ENCODE assay signal across 10 cellular contexts in genomic region chr16:85335584-85336492, GRCh38.
DNase-seq lines count a peak whose midpoint lies in the region; ATAC-seq and TF ChIP-seq lines count a peak whose summit lies in the region.
"Had no signal": no experiment of that assay in that cellular context is flagged by ENCODE, and none has a peak within 500 bp of the region (broad histone marks: within the 10 kb centered on the region; RNA-seq: fewer than 3 reads in every experiment).

No MANE protein-coding gene starts in this region.

- no peaks in the 10 kb centered on the region for H3K79me2 ChIP-seq in SK-N-SH (ENCODE audit: insufficient read depth)

- H3K27ac Mint-ChIP-seq in activated CD4-positive, alpha-beta T cell treated with anti-CD3 and anti-CD28 coated beads for 36 hours: peak overlapping the region; percentile 47

- CTCF ChIA-PET in activated CD4-positive, alpha-beta T cell treated with anti-CD3 and anti-CD28 coated beads for 36 hours (lab: Charles Lee): interaction anchor here (0.6 to 1.0 kb wide), 2 partner anchors 12 to 484 kb away, joined by 3 to 4 read pairs; no protein-coding TSS in a partner anchor
- CTCF ChIA-PET in Panc1 (lab: Charles Lee): no interaction called here
- CTCF ChIA-PET in SK-N-SH (lab: Yijun Ruan, JAX): interaction anchor here (0.6 to 3.0 kb wide), 5 partner anchors 12 to 44 kb away, joined by 3 to 12 read pairs (median 3); no protein-coding TSS in a partner anchor

- POLR2A ChIA-PET in activated CD4-positive, alpha-beta T cell treated with anti-CD3 and anti-CD28 coated beads for 36 hours (lab: Charles Lee): no interaction called here
- POLR2A ChIA-PET in Panc1 (lab: Charles Lee) (no interaction called here), SK-N-SH (lab: Yijun Ruan, JAX) (no interaction called here)

- intact Hi-C loops in activated CD4-positive, alpha-beta T cell treated with anti-CD3 and anti-CD28 coated beads for 36 hours (cut with DNase I, micrococcal nuclease): loop anchor here in 1 of 2 experiments (2.0 kb wide), 1 partner anchor 33 kb away; no protein-coding TSS in a partner anchor
- intact Hi-C loops in Panc1 (cut with micrococcal nuclease; ENCODE audit: unreplicated experiment): no loop called here
- intact Hi-C loops in prostate gland (cut with DNase I): no loop called here
- intact Hi-C loops in testis (cut with DNase I; ENCODE audit: low total_unique reads): no loop called here

- H3K4me1 ChIP-seq in Panc1 (ENCODE audit: control insufficient read depth, insufficient read depth, low read length) (peaks cover 21% of the 10 kb centered on the region), prostate gland (replicated peaks) (peaks cover 3% of the 10 kb centered on the region), testis (peaks cover 1% of the 10 kb centered on the region), SK-N-SH (ENCODE audit: control insufficient read depth in 1 of 2, insufficient read depth in 2 of 2, low read depth in 1 of 2, low read length in 1 of 2) (peaks cover 0 to 34% of the 10 kb centered on the region in 2 experiments; a peak in 1 of 4 replicates), SJCRH30 (no peaks in the 10 kb centered on the region)

- no peak for ATAC-seq in activated CD4-positive, alpha-beta T cell treated with anti-CD3 and anti-CD28 coated beads for 36 hours
- ATAC-seq in Panc1: 0 out of 2 replicates have a peak, but pooled peaks have one; percentile 14

- peaks cover 11% of the 10 kb centered on the region for H3K4me1 Mint-ChIP-seq in activated CD4-positive, alpha-beta T cell treated with anti-CD3 and anti-CD28 coated beads for 36 hours

- H3K36me3 ChIP-seq in Panc1 (ENCODE audit: control insufficient read depth, insufficient read depth, low read length) (no peaks in the 10 kb centered on the region), prostate gland (no peaks in the 10 kb centered on the region), testis (ENCODE audit: low read depth, missing control alignments) (no peaks in the 10 kb centered on the region), SK-N-SH (replicated peaks in 1 of 2; ENCODE audit: control insufficient read depth in 1 of 2, insufficient read depth in 2 of 2, low read length in 1 of 2) (no peaks in the 10 kb centered on the region), SJCRH30 (no peaks in the 10 kb centered on the region)
- H3K36me3 ChIP-seq: thoracic aorta, WERI-Rb-1 had no signal

- no peak for TF ChIP-seq EP300 in SK-N-SH (IDR thresholded peaks at IDR 0.05; ENCODE audit: borderline replicate concordance in 1 of 2, low read depth in 1 of 2, low read length in 1 of 2)

- no peak for TF ChIP-seq CTCF in Panc1 (IDR thresholded peaks at IDR 0.05)
- no peak for TF ChIP-seq CTCF in fibroblast of pulmonary artery (IDR thresholded peaks at IDR 0.05; ENCODE audit: low read length, missing control alignments)
- TF ChIP-seq CTCF in prostate gland (IDR thresholded peaks at IDR 0.05): no peak
- no peak for TF ChIP-seq CTCF in testis (IDR thresholded peaks at IDR 0.05)
- TF ChIP-seq CTCF in SK-N-SH (IDR thresholded peaks at IDR 0.05): no peak

- H3K36me3 Mint-ChIP-seq in activated CD4-positive, alpha-beta T cell treated with anti-CD3 and anti-CD28 coated beads for 36 hours (ENCODE audit: low read depth): no peaks in the 10 kb centered on the region

- 0 out of 2 replicates have a peak, but pooled peaks cover 2% of the 10 kb centered on the region for H4K20me1 ChIP-seq in SK-N-SH (ENCODE audit: insufficient read depth)

- no peak overlapping the region for H3K9ac ChIP-seq in SK-N-SH

- H3K4me3 Mint-ChIP-seq in activated CD4-positive, alpha-beta T cell treated with anti-CD3 and anti-CD28 coated beads for 36 hours: peak overlapping the region; percentile 45

- no peak for TF ChIP-seq RAD21 in SK-N-SH (IDR thresholded peaks at IDR 0.05; ENCODE audit: low read length)

- H3K4me3 ChIP-seq in Panc1 (ENCODE audit: low read depth in 2 of 2, low read length in 2 of 2) (no peak overlapping the region), fibroblast of pulmonary artery (replicated peaks; ENCODE audit: low read depth, low read length) (no peak overlapping the region), prostate gland (no peak overlapping the region), testis (no peak overlapping the region), SK-N-SH (ENCODE audit: low read depth in 2 of 2, low read length in 1 of 2) (no peak overlapping the region), SJCRH30 (no peak overlapping the region)
- H3K4me3 ChIP-seq: thoracic aorta had no signal

- H3K9me3 ChIP-seq in Panc1 (ENCODE audit: control insufficient read depth, insufficient read depth, low read depth, low read length) (no peaks in the 10 kb centered on the region), prostate gland (no peaks in the 10 kb centered on the region), testis (no peaks in the 10 kb centered on the region), SK-N-SH (no peaks in the 10 kb centered on the region), SJCRH30 (replicated peaks) (no peaks in the 10 kb centered on the region)
- H3K9me3 ChIP-seq: thoracic aorta had no signal

- 78% methylated on average over 24 of the region's 24 CpGs for WGBS in prostate gland
- 85 to 87% methylated on average over 22 to 24 of the region's 24 CpGs for WGBS in testis, 2 donors
- 91% methylated on average over 19 of the region's 24 CpGs for WGBS in SK-N-SH (ENCODE audit: low lambda C conversion rate)

- peaks cover 4% of the 10 kb centered on the region for H3K27me3 Mint-ChIP-seq in activated CD4-positive, alpha-beta T cell treated with anti-CD3 and anti-CD28 coated beads for 36 hours

- H2AFZ ChIP-seq in SK-N-SH (ENCODE audit: low read depth): no peak overlapping the region

- no peaks in the 10 kb centered on the region for H3K9me2 ChIP-seq in SK-N-SH

- no TSS peak for BruUV-seq in Panc1 (replicated peaks; lab: Mats Ljungman, UMichigan)

- TF ChIP-seq POLR2A in prostate gland (IDR thresholded peaks at IDR 0.05) (no peak), testis (IDR thresholded peaks at IDR 0.05) (no peak)

- H3K27me3 ChIP-seq in Panc1 (ENCODE audit: control insufficient read depth, insufficient read depth, low read length) (no peaks in the 10 kb centered on the region), prostate gland (replicated peaks; ENCODE audit: insufficient read depth) (no peaks in the 10 kb centered on the region), testis (no peaks in the 10 kb centered on the region), SK-N-SH (ENCODE audit: insufficient read depth) (no peaks in the 10 kb centered on the region), SJCRH30 (no peaks in the 10 kb centered on the region)

- H3K27ac ChIP-seq in Panc1 (ENCODE audit: low read length) (peak overlapping the region; percentile 36; the same call in 1 of the 2 replicates), prostate gland (peak overlapping the region; percentile 40 to 52), testis (no peak overlapping the region), SK-N-SH (ENCODE audit: low read depth in 2 of 2, low read length in 1 of 2) (peak overlapping the region in 1 of 2 experiments; percentile 65; a peak in 1 of 4 replicates), SJCRH30 (no peak overlapping the region)
- H3K27ac ChIP-seq: thoracic aorta, WERI-Rb-1 had no signal

- H3K4me2 ChIP-seq in SK-N-SH: no peak overlapping the region

- H3K9me3 Mint-ChIP-seq in activated CD4-positive, alpha-beta T cell treated with anti-CD3 and anti-CD28 coated beads for 36 hours (ENCODE audit: low read depth): no peaks in the 10 kb centered on the region

- in situ Hi-C loops in Panc1 (cut with HindIII; ENCODE audit: low pct_unique_long_range_greater_than_20kb, low sequenced_read_pairs): no loop called here

- no peaks in the 10 kb centered on the region for H3F3A ChIP-seq in SK-N-SH (replicated peaks; ENCODE audit: insufficient read depth)

- DNase-seq in activated CD4-positive, alpha-beta T cell treated with anti-CD3 and anti-CD28 coated beads for 36 hours: peak; percentile 41
- DNase-seq in activated CD4-positive, alpha-beta T cell treated with anti-CD3 and anti-CD28 coated beads, Interleukin-2, amount 50 U/mL, for 1 hour: no peak
- DNase-seq in Panc1 (ENCODE audit: low read depth, low spot score): no peak
- DNase-seq in fibroblast of pulmonary artery (ENCODE audit: low read depth): peak; percentile 42
- DNase-seq in prostate gland (ENCODE audit: low spot score): no peak
- no peak for DNase-seq in testis
- DNase-seq in SK-N-SH: no peak
- no peak for DNase-seq in SJCRH30
- DNase-seq: WERI-Rb-1 had no signal

TF ChIP-seq in SK-N-SH, 30 proteins besides CTCF, POLR2A, EP300 and RAD21 (continues in another document):
- TF ChIP-seq MAX (IDR thresholded peaks at IDR 0.05; ENCODE audit: low read depth) (no peak), TEAD4 (IDR thresholded peaks at IDR 0.05; ENCODE audit: borderline replicate concordance, insufficient read depth) (no peak), POLR2AphosphoS5 (IDR thresholded peaks at IDR 0.05; ENCODE audit: low read depth, low read length) (no peak), SIN3A (IDR thresholded peaks at IDR 0.05; ENCODE audit: borderline replicate concordance, low read depth, low read length) (no peak), CHD2 (IDR thresholded peaks at IDR 0.05; ENCODE audit: low read length, partially characterized antibody) (no peak), IRF3 (IDR thresholded peaks at IDR 0.05; ENCODE audit: low read depth, low read length) (no peak), RXRA (IDR thresholded peaks at IDR 0.05; ENCODE audit: borderline replicate concordance, low read depth) (no peak), NFIC (IDR thresholded peaks at IDR 0.05; ENCODE audit: borderline replicate concordance) (no peak), PBX3 (IDR thresholded peaks at IDR 0.05) (no peak)

Comparison
In these comparisons a context has a peak if more than half of its experiments do, and no peak if none do; other contexts are left out.
1. DNase-seq: peak in activated CD4-positive, alpha-beta T cell treated with anti-CD3 and anti-CD28 coated beads for 36 hours (single experiment) and fibroblast of pulmonary artery (single experiment); none in activated CD4-positive, alpha-beta T cell treated with anti-CD3 and anti-CD28 coated beads, Interleukin-2, amount 50 U/mL, for 1 hour (single experiment), Panc1 (single experiment), prostate gland (single experiment), testis (single experiment), SK-N-SH (single experiment) and SJCRH30 (0 of 2).
2. H3K27ac ChIP-seq: peak in Panc1 (single experiment) and prostate gland (2 of 2); none in testis (0 of 2) and SJCRH30 (single experiment).